Comparison of ENCODE assay signal across 8 cellular contexts in the genomic region with DNA sequence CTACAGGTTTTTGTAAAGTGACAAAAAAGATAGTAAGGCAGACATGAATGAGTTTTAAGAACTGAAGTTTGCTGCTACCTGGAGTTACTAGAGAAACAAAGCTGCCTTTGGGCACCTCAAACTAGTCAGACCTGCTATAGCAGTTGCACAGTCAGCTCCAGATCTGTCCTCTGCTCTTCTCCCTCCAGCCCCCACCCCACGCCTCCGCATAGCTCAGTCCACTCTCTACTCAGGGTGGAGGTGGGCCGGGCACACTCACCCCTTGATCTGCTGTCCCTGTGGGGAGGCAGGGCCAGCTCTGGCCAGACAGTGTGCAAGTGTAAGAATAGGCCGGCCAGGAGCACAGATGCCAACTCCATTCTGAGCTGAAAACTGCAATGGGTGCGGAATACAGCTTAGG. TPM values are rescaled to one million over a fixed set of nuclear protein-coding genes. Genes with fewer than 3 reads are reported as not detected.
DNase-seq lines count a peak whose midpoint lies in the region; TF ChIP-seq lines count a peak whose summit lies in the region.
"Had no signal": no experiment of that assay in that cellular context is flagged by ENCODE, and none has a peak within 500 bp of the region (broad histone marks: within the 10 kb centered on the region; RNA-seq: fewer than 3 reads in every experiment).

No MANE protein-coding gene starts in this region.

- peaks cover 62 to 87% (median 79%) of the 10 kb centered on the region in 6 donors for H3K4me1 ChIP-seq in spleen

- no peak for TF ChIP-seq POLR2A in spleen (IDR thresholded peaks at IDR 0.05)

- TF ChIP-seq CTCF in WERI-Rb-1 (IDR thresholded peaks at IDR 0.05; ENCODE audit: low read depth, low read length) = no peak
- TF ChIP-seq CTCF in spleen (IDR thresholded peaks at IDR 0.05 in 8 of 11, conservative IDR thresholded peaks at IDR 0.05 in 3 of 11) = no peak

- H3K27ac ChIP-seq in WERI-Rb-1 = peak overlapping the region; percentile 97
- H3K27ac ChIP-seq in spleen = peak overlapping the region; percentile 3 to 100 (median 62)

- H3K27me3 Mint-ChIP-seq in IgD-negative memory B cell = no peaks in the 10 kb centered on the region

- peak; percentile 67 for DNase-seq in WERI-Rb-1
- DNase-seq in kidney tubule cell (ENCODE audit: low spot score) = peak; percentile 47
- no peak for DNase-seq in spleen
- DNase-seq in stimulated activated CD4-positive, alpha-beta T cell treated with anti-CD3 and anti-CD28 coated beads, Interleukin-1b, Interleukin-23, amount 100 ng/mL, for 48 hours = no peak
- DNase-seq in ureter (ENCODE audit: low spot score) = no peak
- no peak for DNase-seq in activated gamma-delta T cell treated with Interleukin-2 at 50 U/mL for 16 hours
- DNase-seq: NCI-H446 had no signal

- no peak overlapping the region for H3K4me3 ChIP-seq in WERI-Rb-1 (ENCODE audit: low read depth, low read length)
- peak overlapping the region in 1 of 8 donors; percentile 42 for H3K4me3 ChIP-seq in spleen

- H3K27ac Mint-ChIP-seq in IgD-negative memory B cell = peak overlapping the region; percentile 60 to 99 (median 93)

- H3K27me3 ChIP-seq in WERI-Rb-1 (ENCODE audit: insufficient read depth, low read depth, severe bottlenecking) = no peaks in the 10 kb centered on the region
- H3K27me3 ChIP-seq in spleen (replicated peaks in 1 of 7) = no peaks in the 10 kb centered on the region

- no peaks in the 10 kb centered on the region for H3K9me3 Mint-ChIP-seq in IgD-negative memory B cell

- 60 to 70% (median 66%) methylated on average over 5 of the region's 5 CpGs for WGBS in spleen, 5 donors

- H3K36me3 Mint-ChIP-seq in IgD-negative memory B cell = no peaks in the 10 kb centered on the region

- intact Hi-C loops in spleen (cut with DNase I; ENCODE audit: low total_unique reads) = loop anchor here (5.0 kb wide), 2 partner anchors 103 to 213 kb away; no protein-coding TSS in a partner anchor

- H3K4me3 Mint-ChIP-seq in IgD-negative memory B cell = peak overlapping the region; percentile 9 to 74 (median 48)

- H3K36me3 ChIP-seq in WERI-Rb-1 (peaks cover 6% of the 10 kb centered on the region), spleen (no peaks in the 10 kb centered on the region)

- H3K4me1 Mint-ChIP-seq in IgD-negative memory B cell = peaks cover 57 to 74% (median 66%) of the 10 kb centered on the region in 3 donors

- H3K9me3 ChIP-seq in WERI-Rb-1 (ENCODE audit: severe bottlenecking) = no peaks in the 10 kb centered on the region
- H3K9me3 ChIP-seq in spleen = no peaks in the 10 kb centered on the region

RNA-seq across cellular contexts. Expression of a gene that starts 4.1 kb away (rescaled TPM):
- 14.6 TPM for polyA plus RNA-seq in IgD-negative memory B cell
- total RNA-seq in spleen = 10 to 100 TPM; 31.2 to 61.4 (median 43.3) TPM
- polyA plus RNA-seq in spleen = 10 to 100 TPM; 10.4 to 16.9 (median 13.6) TPM
- 23.1 TPM for total RNA-seq in ureter

Comparison
In these comparisons a context has a peak if more than half of its experiments do, and no peak if none do; other contexts are left out.
1. DNase-seq: peak in WERI-Rb-1 (single experiment) and kidney tubule cell (single experiment); none in spleen (single experiment), stimulated activated CD4-positive, alpha-beta T cell treated with anti-CD3 and anti-CD28 coated beads, Interleukin-1b, Interleukin-23, amount 100 ng/mL, for 48 hours (single experiment), ureter (single experiment) and activated gamma-delta T cell treated with Interleukin-2 at 50 U/mL for 16 hours (single experiment).